13 cellular contexts compared by ENCODE assay signal in genomic region chrX:150032742-150033141, GRCh38.
DNase-seq lines count a peak whose midpoint lies in the region; ATAC-seq and TF ChIP-seq lines count a peak whose summit lies in the region.
"Had no signal": no experiment of that assay in that cellular context is flagged by ENCODE, and none has a peak within 500 bp of the region (broad histone marks: within the 10 kb centered on the region; RNA-seq: fewer than 3 reads in every experiment).

No MANE protein-coding gene starts in this region.

- H3K9ac ChIP-seq in PC-3 (ENCODE audit: low read length), result peak overlapping the region; percentile 39

- ATAC-seq in PC-3 (peak; percentile 84), GM19324 (IDR thresholded peaks at IDR 0.05; ENCODE audit: low FRiP score, unreplicated experiment) (no peak)
- no peak for ATAC-seq in CD4-positive, alpha-beta T cell (ENCODE audit: poor library complexity)

- H3K36me3 ChIP-seq in ACC112 (ENCODE audit: insufficient read depth, low read length) (no peaks in the 10 kb centered on the region), PC-3 (ENCODE audit: low read depth, low read length) (no peaks in the 10 kb centered on the region)

- no peaks in the 10 kb centered on the region for H4K20me1 ChIP-seq in PC-3 (ENCODE audit: low read length)

- no peaks in the 10 kb centered on the region for H3K27me3 ChIP-seq in ACC112 (ENCODE audit: insufficient read depth, low read length)
- no peaks in the 10 kb centered on the region for H3K27me3 ChIP-seq in PC-3 (ENCODE audit: low read length)
- no peaks in the 10 kb centered on the region for H3K27me3 ChIP-seq in CD4-positive, alpha-beta T cell (ENCODE audit: control insufficient read depth, insufficient read depth, low read length)

- no peak overlapping the region for H3K4me3 Mint-ChIP-seq in CD4-positive, alpha-beta T cell
- H3K4me3 Mint-ChIP-seq: activated naive CD4-positive, alpha-beta T cell treated with anti-CD3 and anti-CD28 coated beads, Interleukin-2, amount 10 ng/mL, durations not matched to agents 7 days and 5 days; CD8-positive, alpha-beta memory T cell had no signal

- H3K79me2 ChIP-seq in ACC112 (ENCODE audit: control insufficient read depth, insufficient read depth, low read length, unreplicated experiment), result no peaks in the 10 kb centered on the region
- H3K79me2 ChIP-seq in PC-3 (ENCODE audit: low read length), result no peaks in the 10 kb centered on the region

- no TSS peak for BruUV-seq in PC-3 (replicated peaks; lab: Mats Ljungman, UMichigan)

- no peak overlapping the region for H3K27ac Mint-ChIP-seq in CD4-positive, alpha-beta T cell
- H3K27ac Mint-ChIP-seq: activated naive CD4-positive, alpha-beta T cell treated with anti-CD3 and anti-CD28 coated beads, Interleukin-2, amount 10 ng/mL, durations not matched to agents 7 days and 5 days had no signal

- H2AFZ ChIP-seq in ACC112 (ENCODE audit: low read length, unreplicated experiment), result no peak overlapping the region
- 0 out of 2 replicates have a peak overlapping the region, but pooled peaks have one; percentile 18 for H2AFZ ChIP-seq in PC-3 (ENCODE audit: low read length)

- CTCF ChIA-PET in PC-3 (lab: Charles Lee), result interaction anchor here (0.5 kb wide), 1 partner anchor 76 kb away, joined by 9 read pairs; no protein-coding TSS in a partner anchor
- CTCF ChIA-PET in CD4-positive, alpha-beta T cell (lab: Charles Lee), result no interaction called here

- peaks cover 6% of the 10 kb centered on the region for H3K4me1 Mint-ChIP-seq in CD4-positive, alpha-beta T cell (ENCODE audit: low read depth)

- TF ChIP-seq CTCF in PC-3 (conservative IDR thresholded peaks at IDR 0.05; ENCODE audit: low read depth, low read length) (no peak), fibroblast of villous mesenchyme (IDR thresholded peaks at IDR 0.05; ENCODE audit: insufficient read depth, low read depth, low read length) (no peak)
- no peak for TF ChIP-seq CTCF in CD4-positive, alpha-beta T cell (IDR thresholded peaks at IDR 0.05)

- H3K4me2 ChIP-seq in PC-3 (ENCODE audit: low read length), result peak overlapping the region; percentile 71

- no peaks in the 10 kb centered on the region for H3K27me3 Mint-ChIP-seq in CD4-positive, alpha-beta T cell
- H3K27me3 Mint-ChIP-seq: activated naive CD4-positive, alpha-beta T cell treated with anti-CD3 and anti-CD28 coated beads, Interleukin-2, amount 10 ng/mL, durations not matched to agents 7 days and 5 days had no signal

- H3K4me3 ChIP-seq in ACC112 (ENCODE audit: low read depth, low read length), result no peak overlapping the region
- peak overlapping the region; percentile 33; the same call in 1 of the 2 replicates for H3K4me3 ChIP-seq in PC-3 (ENCODE audit: low read length)
- H3K4me3 ChIP-seq in fibroblast of villous mesenchyme (ENCODE audit: low read depth, low read length), result no peak overlapping the region

- POLR2A ChIA-PET in PC-3 (lab: Charles Lee; ENCODE audit: unreplicated experiment), result no interaction called here
- POLR2A ChIA-PET in CD4-positive, alpha-beta T cell (lab: Charles Lee), result no interaction called here

- peaks cover 5% of the 10 kb centered on the region for H3F3A ChIP-seq in PC-3 (ENCODE audit: low read length, unreplicated experiment)

- peaks cover 10% of the 10 kb centered on the region for H3K36me3 Mint-ChIP-seq in CD4-positive, alpha-beta T cell (ENCODE audit: low read depth)

- peaks cover 34% of the 10 kb centered on the region for H3K4me1 ChIP-seq in ACC112 (ENCODE audit: control insufficient read depth, insufficient read depth, low read length, unreplicated experiment)
- H3K4me1 ChIP-seq in PC-3 (ENCODE audit: insufficient read depth, low read length), result peaks cover 50% of the 10 kb centered on the region

- no peaks in the 10 kb centered on the region for H3K9me2 ChIP-seq in PC-3 (replicated peaks; ENCODE audit: low read length)

- H3K9me3 Mint-ChIP-seq in CD4-positive, alpha-beta T cell, result peaks cover 3% of the 10 kb centered on the region

- 0 out of 2 replicates have a peak, but pooled peaks cover 4% of the 10 kb centered on the region for H3K9me3 ChIP-seq in PC-3 (ENCODE audit: low read length)
- H3K9me3 ChIP-seq in CD4-positive, alpha-beta T cell (ENCODE audit: control insufficient read depth, low read length), result no peaks in the 10 kb centered on the region

- H3K27ac ChIP-seq in ACC112 (ENCODE audit: low read depth, low read length) (peak overlapping the region; percentile 51), PC-3 (ENCODE audit: low read length) (peak overlapping the region; percentile 76)
- no peak overlapping the region for H3K27ac ChIP-seq in CD4-positive, alpha-beta T cell (ENCODE audit: low read depth, low read length)

- DNase-seq in GM03348 (ENCODE audit: low spot score) (peak; percentile 30), PC-3 (peak; percentile 87), fibroblast of villous mesenchyme (ENCODE audit: low read depth) (peak; percentile 70), retina (no peak), T-helper 9 cell (no peak)
- DNase-seq in CD4-positive, alpha-beta T cell, result no peak
- DNase-seq: activated CD4-positive, CD25-positive, alpha-beta regulatory T cell treated with anti-CD3 and anti-CD28 coated beads, Interleukin-2, amount 50 U/mL, for 72 hours; activated naive CD4-positive, alpha-beta T cell treated with anti-CD3 and anti-CD28 coated beads, Interleukin-2, amount 10 ng/mL, durations not matched to agents 7 days and 5 days; CD8-positive, alpha-beta memory T cell; kidney; stimulated activated CD4-positive, alpha-beta T cell treated with anti-CD3 and anti-CD28 coated beads, Interleukin-4, amount 100 ng/mL, for 1 hour had no signal

- intact Hi-C loops in PC-3 (cut with micrococcal nuclease), result loop anchor here (1.0 kb wide), 1 partner anchor 30 kb away; no protein-coding TSS in a partner anchor
- intact Hi-C loops in CD4-positive, alpha-beta T cell (cut with DNase I, micrococcal nuclease), result no loop called here

Comparison
In these comparisons a context has a peak if more than half of its experiments do, and no peak if none do; other contexts are left out.
1. DNase-seq: peak in GM03348 (single experiment), PC-3 (single experiment) and fibroblast of villous mesenchyme (single experiment); none in CD4-positive, alpha-beta T cell (0 of 10), retina (single experiment) and T-helper 9 cell (single experiment).